Comparison of ENCODE assay signal across 16 cellular contexts in the genomic region with DNA sequence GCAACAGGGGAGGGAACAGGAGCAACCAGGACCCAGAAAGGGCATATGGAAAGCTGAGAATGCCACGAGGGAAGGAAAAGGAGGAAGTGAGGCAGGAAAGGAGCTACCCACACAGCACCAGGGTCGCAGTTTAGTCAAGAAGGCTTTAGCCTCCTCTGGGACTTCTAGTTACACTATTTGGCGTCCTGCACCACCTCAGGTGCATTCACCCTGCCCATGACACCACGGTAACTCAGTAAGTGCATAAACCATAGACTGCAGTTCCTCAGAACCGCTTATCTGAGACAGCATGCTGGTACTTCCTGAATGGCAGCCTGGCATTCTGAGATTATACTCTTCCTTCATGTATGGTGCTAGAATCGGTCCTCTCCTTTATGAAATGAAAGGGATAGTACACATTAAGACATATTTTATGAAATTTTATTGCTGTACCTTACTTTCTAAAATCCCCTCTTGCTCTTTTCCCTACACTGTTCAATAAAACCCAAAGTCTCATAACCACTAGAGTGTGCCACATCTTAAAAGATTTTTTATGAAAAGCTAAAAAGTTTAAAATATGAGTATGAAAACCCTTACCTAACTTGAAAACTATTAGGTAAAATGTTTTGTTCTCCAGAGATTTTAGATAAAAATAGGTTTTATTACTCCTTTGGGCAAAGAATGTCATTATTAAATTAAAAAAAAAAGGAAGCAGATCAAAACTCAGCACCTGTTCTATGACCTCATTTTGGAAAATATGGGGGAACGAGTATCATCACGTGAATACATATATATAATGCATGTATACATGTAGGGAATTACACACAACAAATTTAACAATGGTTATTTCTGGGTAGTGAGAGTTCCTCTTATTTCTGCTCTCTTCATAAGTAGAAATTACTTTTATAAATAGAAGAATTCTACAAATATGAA.
DNase-seq lines count a peak whose midpoint lies in the region; ATAC-seq, FAIRE-seq and TF ChIP-seq lines count a peak whose summit lies in the region.
"Had no signal": no experiment of that assay in that cellular context is flagged by ENCODE, and none has a peak within 500 bp of the region (broad histone marks: within the 10 kb centered on the region; RNA-seq: fewer than 3 reads in every experiment).

No MANE protein-coding gene starts in this region.

- no peak for TF ChIP-seq RAD21 in K562 (CRISPR knock-in tag; conservative IDR thresholded peaks at IDR 0.05 in 1 of 2, IDR thresholded peaks at IDR 0.05 in 1 of 2)

- peaks cover 14% of the 10 kb centered on the region for H3K4me1 Mint-ChIP-seq in activated CD4-positive, alpha-beta T cell treated with anti-CD3 and anti-CD28 coated beads, Interleukin-2, amount 10 ng/mL, durations not matched to agents 24 days and 14 days
- H3K4me1 Mint-ChIP-seq in stimulated activated effector memory CD8-positive, alpha-beta T cell treated with anti-CD3 and anti-CD28 coated beads, Interleukin-12 subunit alpha, Interleukin-12 subunit beta, amount 100 ng/mL, for 72 hours = peaks cover 32% of the 10 kb centered on the region

- no peaks in the 10 kb centered on the region for H3K79me2 ChIP-seq in K562 (ENCODE audit: control insufficient read depth, insufficient read depth, low read length)
- H3K79me2 ChIP-seq in MM.1S (ENCODE audit: low read length) = no peaks in the 10 kb centered on the region

- no peaks in the 10 kb centered on the region for H3K27me3 ChIP-seq in Peyer's patch
- H3K27me3 ChIP-seq in K562 (ENCODE audit: control insufficient read depth in 2 of 2, insufficient read depth in 2 of 2, low read length in 2 of 2) = no peaks in the 10 kb centered on the region
- H3K27me3 ChIP-seq in MM.1S (replicated peaks; ENCODE audit: insufficient read depth, low read length) = no peaks in the 10 kb centered on the region

- CTCF ChIA-PET in K562 (lab: Yijun Ruan, JAX; ENCODE audit: low intra/inter-chr PET ratio) = no interaction called here

- in situ Hi-C loops in K562 (cut with MboI) = no loop called here

- H2AFZ ChIP-seq in K562 (ENCODE audit: low read depth, low read length) = no peak overlapping the region
- H2AFZ ChIP-seq in MM.1S (ENCODE audit: low read length) = no peak overlapping the region

- H3K4me3 ChIP-seq in Peyer's patch (no peak overlapping the region), K562 (no peak overlapping the region), MM.1S (ENCODE audit: low read length) (no peak overlapping the region)
- H3K4me3 ChIP-seq: A549 had no signal

- DNase-seq in activated CD4-positive, alpha-beta T cell treated with anti-CD3 and anti-CD28 coated beads for 4 hours = peak; percentile 3 to 4
- DNase-seq in activated CD4-positive, alpha-beta T cell treated with anti-CD3 and anti-CD28 coated beads, Interleukin-2, amount 10 ng/mL, durations not matched to agents 24 days and 14 days = no peak
- peak in 2 of 3 donors; percentile 57 to 68 for DNase-seq in Peyer's patch
- no peak for DNase-seq in K562 (ENCODE audit: extremely low read depth in 1 of 4, low spot score in 3 of 4)
- DNase-seq in stimulated activated effector memory CD8-positive, alpha-beta T cell treated with anti-CD3 and anti-CD28 coated beads, Interleukin-12 subunit alpha, Interleukin-12 subunit beta, amount 100 ng/mL, for 72 hours (ENCODE audit: low spot score in 2 of 2) = peak in 1 of 2 donors; percentile 52
- no peak for DNase-seq in OCI-M2 (lab: John Stamatoyannopoulos, UW; ENCODE audit: unreplicated experiment)
- no peak for DNase-seq in MM.1S
- DNase-seq: activated CD4-positive, alpha-beta T cell treated with anti-CD3 and anti-CD28 coated beads, Interleukin-2, amount 50 U/mL, for 4 hours; HCEC 1CT; islet precursor cell; NCI-H1694 treated with DMSO at 0.1 percent for 48 hours had no signal

- H3F3A ChIP-seq in MM.1S (ENCODE audit: insufficient read depth, low read length) = no peaks in the 10 kb centered on the region

- H3K4me2 ChIP-seq in K562 (ENCODE audit: insufficient read depth, low read length) (no peak overlapping the region), MM.1S (ENCODE audit: low read depth, low read length) (no peak overlapping the region)
- H3K4me2 ChIP-seq: A549 had no signal

- BruUV-seq in K562 (replicated peaks; lab: Mats Ljungman, UMichigan) = no TSS peak

- TF ChIP-seq POLR2A in Peyer's patch (IDR thresholded peaks at IDR 0.05) (no peak), K562 (conservative IDR thresholded peaks at IDR 0.05) (no peak)

- H3K36me3 Mint-ChIP-seq in activated CD4-positive, alpha-beta T cell treated with anti-CD3 and anti-CD28 coated beads, Interleukin-2, amount 10 ng/mL, durations not matched to agents 24 days and 14 days (ENCODE audit: low read depth) = no peaks in the 10 kb centered on the region
- no peaks in the 10 kb centered on the region for H3K36me3 Mint-ChIP-seq in stimulated activated effector memory CD8-positive, alpha-beta T cell treated with anti-CD3 and anti-CD28 coated beads, Interleukin-12 subunit alpha, Interleukin-12 subunit beta, amount 100 ng/mL, for 72 hours
- H3K36me3 Mint-ChIP-seq: brain had no signal

- H3K4me3 Mint-ChIP-seq in activated CD4-positive, alpha-beta T cell treated with anti-CD3 and anti-CD28 coated beads, Interleukin-2, amount 10 ng/mL, durations not matched to agents 24 days and 14 days = no peak overlapping the region
- H3K4me3 Mint-ChIP-seq in stimulated activated effector memory CD8-positive, alpha-beta T cell treated with anti-CD3 and anti-CD28 coated beads, Interleukin-12 subunit alpha, Interleukin-12 subunit beta, amount 100 ng/mL, for 72 hours = peak overlapping the region; percentile 45
- H3K4me3 Mint-ChIP-seq: brain had no signal

- POLR2A ChIA-PET in K562 (lab: Yijun Ruan, JAX) = no interaction called here

- H3K27ac ChIP-seq in Peyer's patch (peak overlapping the region in 1 of 4 donors; percentile 53), K562 (ENCODE audit: extremely low read depth, low read depth, low read length) (no peak overlapping the region), MM.1S (ENCODE audit: low read length) (no peak overlapping the region)
- H3K27ac ChIP-seq: A549 had no signal

- no peak overlapping the region for H3K9ac ChIP-seq in K562 (ENCODE audit: insufficient read depth in 1 of 2, low read depth in 2 of 2, low read length in 2 of 2)
- H3K9ac ChIP-seq in MM.1S (ENCODE audit: low read length) = no peak overlapping the region

- H3K27ac Mint-ChIP-seq in activated CD4-positive, alpha-beta T cell treated with anti-CD3 and anti-CD28 coated beads, Interleukin-2, amount 10 ng/mL, durations not matched to agents 24 days and 14 days = no peak overlapping the region
- H3K27ac Mint-ChIP-seq in stimulated activated effector memory CD8-positive, alpha-beta T cell treated with anti-CD3 and anti-CD28 coated beads, Interleukin-12 subunit alpha, Interleukin-12 subunit beta, amount 100 ng/mL, for 72 hours = peak overlapping the region; percentile 91
- H3K27ac Mint-ChIP-seq: brain had no signal

- TF ChIP-seq EP300 in K562 (IDR thresholded peaks at IDR 0.05; ENCODE audit: low read length) = no peak

- H3K9me1 ChIP-seq in K562 (ENCODE audit: control insufficient read depth, insufficient read depth, low read length) = no peaks in the 10 kb centered on the region

- H3K9me3 ChIP-seq in Peyer's patch = no peaks in the 10 kb centered on the region
- no peaks in the 10 kb centered on the region for H3K9me3 ChIP-seq in K562 (replicated peaks; ENCODE audit: control insufficient read depth, insufficient read depth, low read depth, low read length)
- no peaks in the 10 kb centered on the region for H3K9me3 ChIP-seq in MM.1S (replicated peaks; ENCODE audit: insufficient read depth, low read length)
- H3K9me3 ChIP-seq: A549 had no signal

- no peak for ATAC-seq in K562
- ATAC-seq in stimulated activated effector memory CD8-positive, alpha-beta T cell treated with anti-CD3 and anti-CD28 coated beads, Interleukin-12 subunit alpha, Interleukin-12 subunit beta, amount 100 ng/mL, for 72 hours = peak; percentile 89
- ATAC-seq in HG03521 (IDR thresholded peaks at IDR 0.05; ENCODE audit: unreplicated experiment) = no peak
- ATAC-seq: A549, Panc1 had no signal

- intact Hi-C loops in activated CD4-positive, alpha-beta T cell treated with anti-CD3 and anti-CD28 coated beads, Interleukin-2, amount 10 ng/mL, durations not matched to agents 24 days and 14 days (cut with micrococcal nuclease) = loop anchor here (5.0 kb wide), 1 partner anchor 110 kb away; no protein-coding TSS in a partner anchor
- intact Hi-C loops in K562 (cut with micrococcal nuclease) = no loop called here

- TF ChIP-seq CTCF in Peyer's patch (IDR thresholded peaks at IDR 0.05) = no peak
- no peak for TF ChIP-seq CTCF in K562 (IDR thresholded peaks at IDR 0.05 in 2 of 3, conservative IDR thresholded peaks at IDR 0.05 in 1 of 3; ENCODE audit: insufficient read depth in 2 of 3, low read depth in 1 of 3, low read length in 3 of 3)
- no peak for TF ChIP-seq CTCF in MM.1S (IDR thresholded peaks at IDR 0.05; ENCODE audit: low read length)

- H3K9me2 ChIP-seq in MM.1S (replicated peaks; ENCODE audit: insufficient read depth, low read length) = no peaks in the 10 kb centered on the region

- H3K9me3 Mint-ChIP-seq in activated CD4-positive, alpha-beta T cell treated with anti-CD3 and anti-CD28 coated beads, Interleukin-2, amount 10 ng/mL, durations not matched to agents 24 days and 14 days = no peaks in the 10 kb centered on the region
- H3K9me3 Mint-ChIP-seq in stimulated activated effector memory CD8-positive, alpha-beta T cell treated with anti-CD3 and anti-CD28 coated beads, Interleukin-12 subunit alpha, Interleukin-12 subunit beta, amount 100 ng/mL, for 72 hours = peaks cover 2% of the 10 kb centered on the region

- no peak for FAIRE-seq in K562 (lab: Jason Lieb, UNC)
- FAIRE-seq: A549, G401.6 had no signal

- H4K20me1 ChIP-seq in K562 (replicated peaks; ENCODE audit: control insufficient read depth, insufficient read depth, low read length) (no peaks in the 10 kb centered on the region), MM.1S (ENCODE audit: insufficient read depth, low read length) (no peaks in the 10 kb centered on the region)

- under 1% methylated on average over 8 of the region's 8 CpGs for WGBS in K562 (ENCODE audit: insufficient coverage, low coverage, missing lambda C conversion rate)

- H3K27me3 Mint-ChIP-seq in activated CD4-positive, alpha-beta T cell treated with anti-CD3 and anti-CD28 coated beads, Interleukin-2, amount 10 ng/mL, durations not matched to agents 24 days and 14 days = no peaks in the 10 kb centered on the region

- no peaks in the 10 kb centered on the region for H3K36me3 ChIP-seq in Peyer's patch
- H3K36me3 ChIP-seq in K562 (ENCODE audit: control insufficient read depth, insufficient read depth, low read length) = no peaks in the 10 kb centered on the region
- H3K36me3 ChIP-seq in MM.1S (replicated peaks; ENCODE audit: insufficient read depth, low read length) = no peaks in the 10 kb centered on the region

- no peaks in the 10 kb centered on the region for H3K4me1 ChIP-seq in Peyer's patch
- no peaks in the 10 kb centered on the region for H3K4me1 ChIP-seq in K562 (replicated peaks in 1 of 2; ENCODE audit: control insufficient read depth in 2 of 2, insufficient read depth in 2 of 2, low read length in 2 of 2)
- H3K4me1 ChIP-seq in MM.1S (ENCODE audit: low read length) = no peaks in the 10 kb centered on the region
- H3K4me1 ChIP-seq: A549 had no signal

TF ChIP-seq in K562, 482 proteins besides CTCF, POLR2A, EP300 and RAD21 (continues in another document):
- TF ChIP-seq ELF1 (tag; IDR thresholded peaks at IDR 0.05) = no peak
- TF ChIP-seq SPI1 (IDR thresholded peaks at IDR 0.05; ENCODE audit: borderline replicate concordance, low read depth, low read length) = peak; percentile 44; the same call in 1 of the 2 replicates

Comparison
In these comparisons a context has a peak if more than half of its experiments do, and no peak if none do; other contexts are left out.
1. DNase-seq: peak in activated CD4-positive, alpha-beta T cell treated with anti-CD3 and anti-CD28 coated beads for 4 hours (2 of 2) and Peyer's patch (2 of 3); none in activated CD4-positive, alpha-beta T cell treated with anti-CD3 and anti-CD28 coated beads, Interleukin-2, amount 10 ng/mL, durations not matched to agents 24 days and 14 days (single experiment), K562 (0 of 4), OCI-M2 (single experiment) and MM.1S (single experiment).